1 cellular context compared by ENCODE assay signal in genomic region chr7:42886129-42886528, GRCh38.
TF ChIP-seq lines count a peak whose summit lies in the region.

No MANE protein-coding gene starts in this region.

TF ChIP-seq in A549, 52 proteins besides CTCF, POLR2A, EP300 and RAD21:
- TF ChIP-seq SMC3 (IDR thresholded peaks at IDR 0.05) (peak; percentile 32; the same call in 2 of the 3 replicates), CHD2 (IDR thresholded peaks at IDR 0.05; ENCODE audit: low read length, partially characterized antibody) (no peak)
TF ChIP-seq in A549: peak in this region for 1.
